35 cellular contexts compared by ENCODE assay signal in genomic region chr9:72046593-72047456, GRCh38. TPM values are rescaled to one million over a fixed set of nuclear protein-coding genes. Genes with fewer than 3 reads are reported as not detected.
"Had no signal": no experiment of that assay in that cellular context is flagged by ENCODE, and none has a peak within 500 bp of the region (broad histone marks: within the 10 kb centered on the region; RNA-seq: fewer than 3 reads in every experiment).

No MANE protein-coding gene starts in this region.

- ATAC-seq: esophagus mucosa; gastrocnemius medialis; left lung; naive thymus-derived CD4-positive, alpha-beta T cell; stimulated activated naive B cell treated with anti-CD40 and anti-IgM and Interleukin-4, amounts not matched to agents 10 μg/mL and 1 μg/mL and 100 μg/mL, for 72 hours; upper lobe of right lung had no signal

- H3K27ac Mint-ChIP-seq: dendritic cell treated with granulocyte-macrophage colony-stimulating factor and Interleukin-4, amounts not matched to agents 40 ng/mL and 50 ng/mL, for 4 days; endodermal cell; nephron; progenitor cell of endocrine pancreas; stimulated activated naive B cell treated with anti-CD40 and anti-IgM and Interleukin-4, amounts not matched to agents 10 μg/mL and 1 μg/mL and 100 μg/mL, for 72 hours; stimulated activated naive CD8-positive, alpha-beta T cell treated with anti-CD3 and anti-CD28 coated beads, Interleukin-15, Interleukin-2, amounts not matched to agents 100 ng/mL and 50 ng/mL, for 24 hours had no signal

- H3K4me3 Mint-ChIP-seq: dendritic cell treated with granulocyte-macrophage colony-stimulating factor and Interleukin-4, amounts not matched to agents 40 ng/mL and 50 ng/mL, for 4 days; endodermal cell; naive thymus-derived CD4-positive, alpha-beta T cell; nephron; neural progenitor cell; stimulated activated naive B cell treated with anti-CD40 and anti-IgM and Interleukin-4, amounts not matched to agents 10 μg/mL and 1 μg/mL and 100 μg/mL, for 72 hours; stimulated activated naive CD8-positive, alpha-beta T cell treated with anti-CD3 and anti-CD28 coated beads, Interleukin-15, Interleukin-2, amounts not matched to agents 100 ng/mL and 50 ng/mL, for 24 hours had no signal

- H3K27ac ChIP-seq: colonic mucosa, epithelial cell of prostate, gastrocnemius medialis, left lung, neural progenitor cell, parathyroid adenoma, right atrium auricular region, sigmoid colon, spleen, thoracic aorta, tibial nerve, upper lobe of right lung, uterus had no signal

- H3K4me3 ChIP-seq: colonic mucosa, gastrocnemius medialis, left lung, neural progenitor cell, right atrium auricular region, sigmoid colon, spleen, thoracic aorta, tibial nerve, upper lobe of right lung, uterus had no signal

- DNase-seq: colonic mucosa; effector CD8-positive, alpha-beta T cell; endodermal cell; foreskin fibroblast; gastrocnemius medialis; head of caudate nucleus; kidney; left lung; mammary epithelial cell; mesendoderm; midbrain; naive thymus-derived CD4-positive, alpha-beta T cell; sigmoid colon; spleen; stimulated activated CD4-positive, alpha-beta T cell treated with anti-CD3 and anti-CD28 coated beads, Interleukin-15, amount 100 ng/mL, for 24 hours; stimulated activated CD4-positive, alpha-beta T cell treated with anti-CD3 and anti-CD28 coated beads, Interleukin-2, amount 100 ng/mL, for 48 hours; stimulated activated naive B cell treated with anti-CD40 and anti-IgM and Interleukin-4, amounts not matched to agents 10 μg/mL and 1 μg/mL and 100 μg/mL, for 72 hours; upper lobe of right lung; uterus had no signal

- H3K36me3 ChIP-seq: colonic mucosa, gastrocnemius medialis, left lung, neural progenitor cell, right atrium auricular region, sigmoid colon, spleen, thoracic aorta, tibial nerve, upper lobe of right lung, uterus had no signal

- H3K79me2 ChIP-seq: parathyroid adenoma had no signal

- H3K4me1 ChIP-seq: colonic mucosa, left lung, neural progenitor cell, parathyroid adenoma, right atrium auricular region, spleen, tibial nerve, upper lobe of right lung, uterus had no signal

- H3K9me3 Mint-ChIP-seq: dendritic cell treated with granulocyte-macrophage colony-stimulating factor and Interleukin-4, amounts not matched to agents 40 ng/mL and 50 ng/mL, for 4 days; naive thymus-derived CD4-positive, alpha-beta T cell; stimulated activated naive B cell treated with anti-CD40 and anti-IgM and Interleukin-4, amounts not matched to agents 10 μg/mL and 1 μg/mL and 100 μg/mL, for 72 hours; stimulated activated naive CD8-positive, alpha-beta T cell treated with anti-CD3 and anti-CD28 coated beads, Interleukin-15, Interleukin-2, amounts not matched to agents 100 ng/mL and 50 ng/mL, for 24 hours had no signal

- H3K4me1 Mint-ChIP-seq: naive thymus-derived CD4-positive, alpha-beta T cell had no signal

- H3K27me3 ChIP-seq: colonic mucosa, gastrocnemius medialis, left lung, neural progenitor cell, right atrium auricular region, sigmoid colon, spleen, tibial nerve, upper lobe of right lung, uterus had no signal

- H2AFZ ChIP-seq: neural progenitor cell, parathyroid adenoma had no signal

- H3K36me3 Mint-ChIP-seq: naive thymus-derived CD4-positive, alpha-beta T cell; stimulated activated naive B cell treated with anti-CD40 and anti-IgM and Interleukin-4, amounts not matched to agents 10 μg/mL and 1 μg/mL and 100 μg/mL, for 72 hours had no signal

- H3K4me2 ChIP-seq: neural progenitor cell had no signal

- H3K27me3 Mint-ChIP-seq: progenitor cell of endocrine pancreas had no signal

- H3K9me3 ChIP-seq: colonic mucosa, gastrocnemius medialis, left lung, right atrium auricular region, sigmoid colon, spleen, thoracic aorta, tibial nerve, upper lobe of right lung, uterus had no signal

RNA-seq across cellular contexts. Expression of gene C9orf57, which starts 13.6 kb away (rescaled TPM):
- total RNA-seq: colonic mucosa; endodermal cell; esophagus mucosa; gastrocnemius medialis; glomerular endothelial cell; kidney; left lung; lower leg skin; mammary epithelial cell; mucosa of gallbladder; naive thymus-derived CD4-positive, alpha-beta T cell; osteoblast; progenitor cell of endocrine pancreas; right atrium auricular region; sigmoid colon; skeletal muscle tissue; spleen; thoracic aorta; tibial nerve; upper lobe of right lung; uterus had no signal
- polyA plus RNA-seq: mammary epithelial cell; naive thymus-derived CD4-positive, alpha-beta T cell had no signal
